ENCODE assay signal across 26 cellular contexts in the genomic region with DNA sequence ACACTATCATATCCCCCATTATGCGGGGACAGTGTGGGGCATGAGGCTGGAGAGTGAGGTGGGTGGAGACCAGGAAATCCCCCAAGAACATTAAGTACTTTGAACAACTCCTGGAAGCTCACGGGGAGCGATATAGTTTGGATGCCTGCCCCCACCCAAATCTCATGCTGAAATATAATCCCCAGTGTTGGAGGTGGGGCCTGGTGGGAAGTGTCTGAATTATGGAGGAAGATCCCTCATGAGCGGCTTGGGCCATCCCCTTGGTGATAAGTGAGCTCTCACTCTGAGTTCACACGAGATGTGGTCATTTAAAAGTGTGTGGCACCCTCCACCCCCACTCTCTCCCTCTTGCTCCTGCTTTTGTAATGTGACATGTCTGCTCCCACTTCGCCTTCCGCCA.
DNase-seq lines count a peak whose midpoint lies in the region; ATAC-seq, FAIRE-seq and TF ChIP-seq lines count a peak whose summit lies in the region.
"Had no signal": no experiment of that assay in that cellular context is flagged by ENCODE, and none has a peak within 500 bp of the region (broad histone marks: within the 10 kb centered on the region; RNA-seq: fewer than 3 reads in every experiment).

No MANE protein-coding gene starts in this region.

- no peaks in the 10 kb centered on the region for H3K27me3 ChIP-seq in endodermal cell (ENCODE audit: control insufficient read depth, insufficient read depth, low read length, poor library complexity, severe bottlenecking)
- H3K27me3 ChIP-seq: BE2C, BLaER1 had no signal

- H3K27ac ChIP-seq in endodermal cell (ENCODE audit: low read depth, low read length): no peak overlapping the region
- H3K27ac ChIP-seq: BLaER1 had no signal

- no peaks in the 10 kb centered on the region for H3K9me3 Mint-ChIP-seq in endodermal cell
- peaks cover 3% of the 10 kb centered on the region for H3K9me3 Mint-ChIP-seq in osteocyte (ENCODE audit: unreplicated experiment)

- H3K4me1 Mint-ChIP-seq in endodermal cell (peaks cover 18% of the 10 kb centered on the region), osteocyte (ENCODE audit: unreplicated experiment) (no peaks in the 10 kb centered on the region)
- H3K4me1 Mint-ChIP-seq: CD14-positive monocyte; CD4-positive, alpha-beta memory T cell; CD4-positive, CD25-positive, alpha-beta regulatory T cell; CD8-positive, alpha-beta memory T cell had no signal

- no peak overlapping the region for H3K4me3 ChIP-seq in endodermal cell (ENCODE audit: low read length)
- H3K4me3 ChIP-seq: BLaER1 had no signal

- no peak for TF ChIP-seq CTCF in endodermal cell (conservative IDR thresholded peaks at IDR 0.05)
- TF ChIP-seq CTCF in osteocyte (IDR thresholded peaks at IDR 0.05): no peak

- WGBS in endodermal cell (ENCODE audit: insufficient coverage in 1 of 2, insufficient read length in 1 of 2), 2 experiments: 95 to 96% methylated on average over 4 to 5 of the region's 7 CpGs

- H3K4me3 Mint-ChIP-seq in endodermal cell: no peak overlapping the region
- no peak overlapping the region for H3K4me3 Mint-ChIP-seq in osteocyte (ENCODE audit: unreplicated experiment)
- H3K4me3 Mint-ChIP-seq: CD14-positive monocyte; CD4-positive, alpha-beta memory T cell; CD4-positive, CD25-positive, alpha-beta regulatory T cell; CD8-positive, alpha-beta memory T cell had no signal

- no peak for ATAC-seq in HG02970 (IDR thresholded peaks at IDR 0.05; ENCODE audit: low FRiP score, unreplicated experiment)

- no peaks in the 10 kb centered on the region for H3K36me3 ChIP-seq in endodermal cell (ENCODE audit: control insufficient read depth, insufficient read depth, low read length)
- H3K36me3 ChIP-seq: BE2C, BLaER1 had no signal

- no peak overlapping the region for H3K9ac ChIP-seq in endodermal cell (ENCODE audit: extremely low read depth, low read length, poor library complexity, severe bottlenecking)
- H3K9ac ChIP-seq: BLaER1 had no signal

- H3K4me1 ChIP-seq in endodermal cell (ENCODE audit: control insufficient read depth, insufficient read depth, low read length): peaks cover 8% of the 10 kb centered on the region
- H3K4me1 ChIP-seq: BE2C, BLaER1 had no signal

- no peaks in the 10 kb centered on the region for H3K27me3 Mint-ChIP-seq in endodermal cell (ENCODE audit: insufficient read depth)
- peaks cover 2% of the 10 kb centered on the region for H3K27me3 Mint-ChIP-seq in osteocyte (ENCODE audit: unreplicated experiment)
- H3K27me3 Mint-ChIP-seq: CD4-positive, alpha-beta memory T cell; CD4-positive, CD25-positive, alpha-beta regulatory T cell; CD8-positive, alpha-beta memory T cell had no signal

- no peak overlapping the region for H3K27ac Mint-ChIP-seq in endodermal cell
- no peak overlapping the region for H3K27ac Mint-ChIP-seq in osteocyte (ENCODE audit: unreplicated experiment)
- H3K27ac Mint-ChIP-seq: CD14-positive monocyte; CD4-positive, alpha-beta memory T cell; CD4-positive, CD25-positive, alpha-beta regulatory T cell; CD8-positive, alpha-beta memory T cell had no signal

- H3K36me3 Mint-ChIP-seq in endodermal cell (ENCODE audit: low read depth) (no peaks in the 10 kb centered on the region), osteocyte (ENCODE audit: unreplicated experiment) (no peaks in the 10 kb centered on the region)
- H3K36me3 Mint-ChIP-seq: CD14-positive monocyte; CD4-positive, alpha-beta memory T cell; CD4-positive, CD25-positive, alpha-beta regulatory T cell; CD8-positive, alpha-beta memory T cell had no signal

- H3K9me3 ChIP-seq in endodermal cell (ENCODE audit: control insufficient read depth, low read length): no peaks in the 10 kb centered on the region
- H3K9me3 ChIP-seq: BE2C, BLaER1 had no signal

- DNase-seq in endodermal cell (peak; percentile 17), osteocyte (ENCODE audit: extremely low spot score, unreplicated experiment) (peak; percentile 48), urothelium cell line (ENCODE audit: low spot score) (no peak), NK-92 (lab: John Stamatoyannopoulos, UW; ENCODE audit: unreplicated experiment) (no peak), EL (no peak)
- DNase-seq: 8988T; ACHN; BE2C; C1 segment of cervical spinal cord; CD4-positive, alpha-beta memory T cell; CD4-positive, CD25-positive, alpha-beta regulatory T cell; CD8-positive, alpha-beta memory T cell; COR-L47; DMS 273 treated with DMSO at 0.1 percent for 48 hours; DMS153; DMS53; DMS79; DND-41; GF-D8 had no signal

- peak; percentile 61 for FAIRE-seq in urothelium cell line (lab: Jason Lieb, UNC)
- FAIRE-seq: A204.1, G401.6, GM12891, GM19239 had no signal

Comparison
In these comparisons a context has a peak if more than half of its experiments do, and no peak if none do; other contexts are left out.
1. DNase-seq: peak in endodermal cell (single experiment) and osteocyte (single experiment); none in urothelium cell line (single experiment), NK-92 (single experiment) and EL (single experiment).